17 cellular contexts compared by ENCODE assay signal in genomic region chr6:70314240-70314639, GRCh38. TPM values are rescaled to one million over a fixed set of nuclear protein-coding genes. Genes with fewer than 3 reads are reported as not detected.
DNase-seq lines count a peak whose midpoint lies in the region; ATAC-seq and TF ChIP-seq lines count a peak whose summit lies in the region.
"Had no signal": no experiment of that assay in that cellular context is flagged by ENCODE, and none has a peak within 500 bp of the region (broad histone marks: within the 10 kb centered on the region; RNA-seq: fewer than 3 reads in every experiment).

No MANE protein-coding gene starts in this region.

- no peak for TF ChIP-seq CTCF in fibroblast of pulmonary artery (IDR thresholded peaks at IDR 0.05; ENCODE audit: low read length, missing control alignments)
- no peak for TF ChIP-seq CTCF in testis (IDR thresholded peaks at IDR 0.05)
- TF ChIP-seq CTCF in left ventricle myocardium inferior (IDR thresholded peaks at IDR 0.05; ENCODE audit: borderline replicate concordance): no peak

- no peaks in the 10 kb centered on the region for H3K27me3 ChIP-seq in testis
- H3K27me3 ChIP-seq in left ventricle myocardium inferior (ENCODE audit: low read depth): peaks cover 27% of the 10 kb centered on the region

- H3K4me3 ChIP-seq in fibroblast of pulmonary artery (replicated peaks; ENCODE audit: low read depth, low read length) (no peak overlapping the region), testis (no peak overlapping the region), left ventricle myocardium inferior (no peak overlapping the region)
- H3K4me3 ChIP-seq: PC-9 had no signal

- ATAC-seq in GM21515 (IDR thresholded peaks at IDR 0.05; ENCODE audit: unreplicated experiment): no peak

- peak; percentile 8 for DNase-seq in DMS79 treated with DMSO at 0.1 percent for 48 hours (lab: John Stamatoyannopoulos, UW)
- no peak for DNase-seq in DMS79 (lab: John Stamatoyannopoulos, UW)
- peak; percentile 33 for DNase-seq in NCI-H69 (lab: John Stamatoyannopoulos, UW)
- peak; percentile 6 for DNase-seq in fibroblast of pulmonary artery (ENCODE audit: low read depth)
- peak; percentile 26 for DNase-seq in testis
- DNase-seq in left ventricle myocardium inferior: no peak
- no peak for DNase-seq in cerebellar nuclear complex (lab: John Stamatoyannopoulos, UW)
- DNase-seq: Calu3; CD4-positive, CD25-positive, alpha-beta regulatory T cell; KG1; NCI-H1092 treated with DMSO at 0.1 percent for 48 hours; NCI-H187; NCI-H526; PC-9 had no signal

- no peak for TF ChIP-seq POLR2A in testis (IDR thresholded peaks at IDR 0.05)

- H3K9me3 ChIP-seq in testis (no peaks in the 10 kb centered on the region), left ventricle myocardium inferior (replicated peaks) (no peaks in the 10 kb centered on the region)

- H3K36me3 ChIP-seq in testis (ENCODE audit: low read depth, missing control alignments) (no peaks in the 10 kb centered on the region), left ventricle myocardium inferior (no peaks in the 10 kb centered on the region)

- intact Hi-C loops in testis (cut with DNase I; ENCODE audit: low total_unique reads): loop anchor here (10.0 kb wide), 1 partner anchor 51 kb away; no protein-coding TSS in a partner anchor
- intact Hi-C loops in left ventricle myocardium inferior (cut with micrococcal nuclease): loop anchor here (10.0 kb wide), 1 partner anchor 51 kb away; no protein-coding TSS in a partner anchor

- H3K4me1 ChIP-seq in testis: no peaks in the 10 kb centered on the region
- no peaks in the 10 kb centered on the region for H3K4me1 ChIP-seq in left ventricle myocardium inferior

- WGBS in testis, 2 donors: 39 to 61% methylated on average over 4 of the region's 4 CpGs

- H3K27ac ChIP-seq in testis: no peak overlapping the region
- H3K27ac ChIP-seq in left ventricle myocardium inferior (replicated peaks): no peak overlapping the region
- H3K27ac ChIP-seq: PC-9 had no signal

RNA-seq across cellular contexts. Expression of gene COL9A1, which starts 11.4 kb away (rescaled TPM):
- total RNA-seq in testis (1 to 10 TPM; 1.5 to 1.8 TPM), left ventricle myocardium inferior (0.08 TPM)
- 8.1 TPM for polyA plus RNA-seq in testis (ENCODE audit: insufficient read depth, low read depth, low replicate concordance)
- total RNA-seq: A172; Calu3; CD4-positive, CD25-positive, alpha-beta regulatory T cell; MCF 10A; PC-9 had no signal
- polyA plus RNA-seq: CD4-positive, CD25-positive, alpha-beta regulatory T cell had no signal

Comparison
In these comparisons a context has a peak if more than half of its experiments do, and no peak if none do; other contexts are left out.
1. DNase-seq: peak in DMS79 treated with DMSO at 0.1 percent for 48 hours (single experiment), NCI-H69 (single experiment), fibroblast of pulmonary artery (single experiment) and testis (single experiment); none in DMS79 (single experiment), left ventricle myocardium inferior (single experiment) and cerebellar nuclear complex (0 of 2).